Comparison of ENCODE assay signal across 26 cellular contexts in the genomic region with DNA sequence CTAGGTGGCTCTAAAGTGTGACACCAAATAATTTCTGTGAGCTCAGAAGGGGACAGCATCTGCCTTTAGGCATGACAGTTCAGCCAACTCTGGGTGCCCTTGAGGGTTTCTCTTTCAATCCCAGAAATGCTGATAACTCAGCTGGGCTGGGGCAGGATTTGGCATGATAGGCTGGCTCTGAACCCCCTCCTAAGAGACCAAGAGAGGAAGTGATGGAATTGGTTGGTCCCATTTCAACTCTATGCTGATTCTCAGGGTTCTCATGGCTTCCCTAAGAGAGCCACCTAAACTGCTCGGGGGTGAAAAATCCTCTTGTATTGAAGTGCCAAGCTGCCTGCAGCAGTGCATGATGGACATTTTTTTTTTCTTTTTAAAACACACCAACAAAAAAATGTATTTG.
"Had no signal": no experiment of that assay in that cellular context is flagged by ENCODE, and none has a peak within 500 bp of the region (broad histone marks: within the 10 kb centered on the region; RNA-seq: fewer than 3 reads in every experiment).

No MANE protein-coding gene starts in this region.

- H3K27me3 ChIP-seq: Peyer's patch, SJCRH30 had no signal

- H3K4me1 Mint-ChIP-seq: activated CD4-positive, alpha-beta memory T cell treated with anti-CD3 and anti-CD28 coated beads, Interleukin-2, amount 10 ng/mL, durations not matched to agents 7 days and 5 days; activated CD4-positive, alpha-beta T cell treated with anti-CD3 and anti-CD28 coated beads for 36 hours had no signal

- H3K27ac ChIP-seq: Peyer's patch, RWPE1, SJCRH30, VCaP had no signal

- H3K4me3 Mint-ChIP-seq: activated CD4-positive, alpha-beta memory T cell treated with anti-CD3 and anti-CD28 coated beads, Interleukin-2, amount 10 ng/mL, durations not matched to agents 7 days and 5 days; activated CD4-positive, alpha-beta T cell treated with anti-CD3 and anti-CD28 coated beads for 36 hours; activated naive CD4-positive, alpha-beta T cell treated with anti-CD3 and anti-CD28 coated beads for 36 hours; activated naive CD8-positive, alpha-beta T cell had no signal

- H3K4me3 ChIP-seq: Peyer's patch, SJCRH30 had no signal

- H3K27me3 Mint-ChIP-seq: activated CD4-positive, alpha-beta memory T cell treated with anti-CD3 and anti-CD28 coated beads, Interleukin-2, amount 10 ng/mL, durations not matched to agents 7 days and 5 days; activated CD4-positive, alpha-beta T cell treated with anti-CD3 and anti-CD28 coated beads for 36 hours; activated naive CD8-positive, alpha-beta T cell had no signal

- H3K9me3 Mint-ChIP-seq: activated CD4-positive, alpha-beta memory T cell treated with anti-CD3 and anti-CD28 coated beads, Interleukin-2, amount 10 ng/mL, durations not matched to agents 7 days and 5 days; activated naive CD4-positive, alpha-beta T cell treated with anti-CD3 and anti-CD28 coated beads for 36 hours had no signal

- H3K9me3 ChIP-seq: Peyer's patch, SJCRH30, SK-N-SH had no signal

- ATAC-seq: activated CD4-positive, alpha-beta T cell treated with anti-CD3 and anti-CD28 coated beads for 36 hours had no signal

- DNase-seq: activated CD4-positive, alpha-beta memory T cell treated with anti-CD3 and anti-CD28 coated beads, Interleukin-2, amount 10 ng/mL, durations not matched to agents 7 days and 5 days; activated CD4-positive, alpha-beta T cell treated with anti-CD3 and anti-CD28 coated beads for 36 hours; activated CD4-positive, alpha-beta T cell treated with anti-CD3 and anti-CD28 coated beads, Interleukin-2, amount 50 U/mL, for 1 hour; activated CD8-positive, alpha-beta memory T cell treated with anti-CD3 and anti-CD28 coated beads, Interleukin-2, amount 50 U/mL, for 48 hours; activated effector memory CD4-positive, alpha-beta T cell treated with anti-CD3 and anti-CD28 coated beads, Interleukin-2, amount 50 U/mL, for 16 hours; activated naive CD4-positive, alpha-beta T cell treated with anti-CD3 and anti-CD28 coated beads for 36 hours; activated T-cell treated with anti-CD3 and anti-CD28 coated beads, Interleukin-2, amount 50 U/mL, for 1 hour; aorta; central memory CD4-positive, alpha-beta T cell; KG1; NCI-H1092; NCI-H1417; NCI-H1930; NCI-H2107; NCI-H2171 treated with DMSO at 0.1 percent for 48 hours; NCI-H226; NCI-H69; NK-92 treated with Interleukin-12 subunit alpha and Interleukin-12 subunit beta, amount 100 ng/mL, for 24 hours; Peyer's patch; Right ventricle myocardium superior; SJCRH30; SK-N-SH; T-helper 1 cell had no signal

- H3K27ac Mint-ChIP-seq: activated CD4-positive, alpha-beta memory T cell treated with anti-CD3 and anti-CD28 coated beads, Interleukin-2, amount 10 ng/mL, durations not matched to agents 7 days and 5 days; activated CD4-positive, alpha-beta T cell treated with anti-CD3 and anti-CD28 coated beads for 36 hours; activated naive CD4-positive, alpha-beta T cell treated with anti-CD3 and anti-CD28 coated beads for 36 hours; activated naive CD8-positive, alpha-beta T cell had no signal

- H3K4me1 ChIP-seq: Peyer's patch, SJCRH30 had no signal
